Comparison of ENCODE assay signal across 1 cellular context in genomic region chr1:1621682-1622577, GRCh38.
TF ChIP-seq lines count a peak whose summit lies in the region.

No MANE protein-coding gene starts in this region.

TF ChIP-seq in HepG2, 621 proteins besides CTCF, POLR2A, EP300 and RAD21:
- peak; percentile 13 for TF ChIP-seq AGO2 (optimal IDR thresholded peaks at IDR 0.05; ENCODE audit: low read depth, low read length)
- no peak for TF ChIP-seq CBX5 (CRISPR knock-in tag; IDR thresholded peaks at IDR 0.05; ENCODE audit: borderline replicate concordance)
- TF ChIP-seq LCORL (IDR thresholded peaks at IDR 0.05), result no peak
- TF ChIP-seq LCORL (CRISPR knock-in tag; IDR thresholded peaks at IDR 0.05), result no peak
- TF ChIP-seq WIZ (CRISPR knock-in tag; IDR thresholded peaks at IDR 0.05), result no peak
- no peak for TF ChIP-seq ZNF710 (CRISPR knock-in tag; IDR thresholded peaks at IDR 0.05; ENCODE audit: borderline replicate concordance)
TF ChIP-seq in HepG2: peak in this region for 1.
